In genomic region chr11:18540207-18541009, GRCh38 we compare ENCODE assay signal across 9 cellular contexts. TPM values are rescaled to one million over a fixed set of nuclear protein-coding genes. Genes with fewer than 3 reads are reported as not detected.
A peak's percentile ranks its signal among the peaks of the same experiment; 100 is the strongest.
DNase-seq lines count a peak whose midpoint lies in the region; ATAC-seq, FAIRE-seq and TF ChIP-seq lines count a peak whose summit lies in the region.
"Had no signal": no experiment of that assay in that cellular context is flagged by ENCODE, and none has a peak within 500 bp of the region (broad histone marks: within the 10 kb centered on the region; RNA-seq: fewer than 3 reads in every experiment).

No MANE protein-coding gene starts in this region.

- H3K36me3 Mint-ChIP-seq in endodermal cell (ENCODE audit: low read depth) (peaks cover 15% of the 10 kb centered on the region), glutamatergic neuron (ENCODE audit: unreplicated experiment) (no peaks in the 10 kb centered on the region)

- FAIRE-seq in GM19239 (lab: Jason Lieb, UNC), result peak; percentile 63
- no peak for FAIRE-seq in small intestine (lab: Jason Lieb, UNC)

- H3K27ac Mint-ChIP-seq in endodermal cell (no peak overlapping the region), glutamatergic neuron (ENCODE audit: unreplicated experiment) (no peak overlapping the region)

- H3K4me3 ChIP-seq in BE2C (ENCODE audit: low read depth, low read length) (no peak overlapping the region), endodermal cell (ENCODE audit: low read length) (no peak overlapping the region), small intestine (ENCODE audit: low read depth in 1 of 2, low read length in 2 of 2) (no peak overlapping the region)

- no peaks in the 10 kb centered on the region for H3K9me3 Mint-ChIP-seq in endodermal cell
- no peaks in the 10 kb centered on the region for H3K9me3 Mint-ChIP-seq in glutamatergic neuron (ENCODE audit: unreplicated experiment)
- H3K9me3 Mint-ChIP-seq: IgD-negative memory B cell had no signal

- DNase-seq in BE2C, result no peak
- DNase-seq in GM19239 (ENCODE audit: insufficient read length, low spot score), result no peak
- peak; percentile 56 for DNase-seq in NCI-H82 (lab: John Stamatoyannopoulos, UW)
- DNase-seq in endodermal cell, result no peak
- DNase-seq in small intestine, result peak; percentile 63
- no peak for DNase-seq in glutamatergic neuron
- DNase-seq in GM19238 (ENCODE audit: insufficient read length, low spot score), result no peak

- no peak for ATAC-seq in HG02571 (IDR thresholded peaks at IDR 0.05; ENCODE audit: unreplicated experiment)

- H3K9ac ChIP-seq in endodermal cell (ENCODE audit: extremely low read depth, low read length, poor library complexity, severe bottlenecking), result no peak overlapping the region

- no peaks in the 10 kb centered on the region for H3K27me3 ChIP-seq in BE2C
- H3K27me3 ChIP-seq in endodermal cell (ENCODE audit: control insufficient read depth, insufficient read depth, low read length, poor library complexity, severe bottlenecking), result no peaks in the 10 kb centered on the region
- H3K27me3 ChIP-seq in small intestine (ENCODE audit: control insufficient read depth in 2 of 2, insufficient read depth in 2 of 2, low read length in 2 of 2), result no peaks in the 10 kb centered on the region

- H3K4me1 Mint-ChIP-seq in endodermal cell, result no peaks in the 10 kb centered on the region
- no peaks in the 10 kb centered on the region for H3K4me1 Mint-ChIP-seq in glutamatergic neuron (ENCODE audit: low read depth, unreplicated experiment)
- H3K4me1 Mint-ChIP-seq: IgD-negative memory B cell had no signal

- H3K27me3 Mint-ChIP-seq in endodermal cell (ENCODE audit: insufficient read depth), result no peaks in the 10 kb centered on the region
- peaks cover 2% of the 10 kb centered on the region for H3K27me3 Mint-ChIP-seq in glutamatergic neuron (ENCODE audit: unreplicated experiment)
- H3K27me3 Mint-ChIP-seq: IgD-negative memory B cell had no signal

- TF ChIP-seq CTCF in BE2C (IDR thresholded peaks at IDR 0.05; ENCODE audit: low read depth, low read length) (peak; percentile 41), endodermal cell (conservative IDR thresholded peaks at IDR 0.05) (peak; percentile 69), glutamatergic neuron (IDR thresholded peaks at IDR 0.05; ENCODE audit: partially characterized antibody, unreplicated experiment) (no peak)

- no peaks in the 10 kb centered on the region for H3K36me3 ChIP-seq in BE2C
- peaks cover 18% of the 10 kb centered on the region for H3K36me3 ChIP-seq in endodermal cell (ENCODE audit: control insufficient read depth, insufficient read depth, low read length)
- peaks cover 6 to 7% of the 10 kb centered on the region in 2 donors for H3K36me3 ChIP-seq in small intestine (ENCODE audit: control insufficient read depth in 2 of 2, insufficient read depth in 2 of 2, low read length in 2 of 2)

- H3K27ac ChIP-seq in endodermal cell (ENCODE audit: low read depth, low read length) (no peak overlapping the region), small intestine (ENCODE audit: low read depth in 1 of 2, low read length in 1 of 2) (no peak overlapping the region)

- no peaks in the 10 kb centered on the region for H3K4me1 ChIP-seq in BE2C
- no peaks in the 10 kb centered on the region for H3K4me1 ChIP-seq in endodermal cell (ENCODE audit: control insufficient read depth, insufficient read depth, low read length)
- H3K4me1 ChIP-seq in small intestine (ENCODE audit: control insufficient read depth in 2 of 2, insufficient read depth in 1 of 2, low read depth in 1 of 2, low read length in 1 of 2), result no peaks in the 10 kb centered on the region

- 100% methylated on average over 1 of the region's 1 CpG; no CpG with 5 or more reads in 1 of the 2 experiments for WGBS in endodermal cell (ENCODE audit: insufficient coverage in 1 of 2, insufficient read length in 1 of 2), 2 experiments
- WGBS in small intestine, 3 donors, result 90 to 94% (median 91%) methylated on average over 1 of the region's 1 CpG

- no peaks in the 10 kb centered on the region for H3K9me3 ChIP-seq in BE2C
- H3K9me3 ChIP-seq in endodermal cell (ENCODE audit: control insufficient read depth, low read length), result no peaks in the 10 kb centered on the region
- no peaks in the 10 kb centered on the region for H3K9me3 ChIP-seq in small intestine (ENCODE audit: control insufficient read depth, low read depth)

- H3K4me3 Mint-ChIP-seq in endodermal cell (no peak overlapping the region), glutamatergic neuron (ENCODE audit: unreplicated experiment) (no peak overlapping the region)
- H3K4me3 Mint-ChIP-seq: IgD-negative memory B cell had no signal

RNA-seq across cellular contexts. Expression of gene TSG101, which starts 13.7 kb away (rescaled TPM):
- 91.9 TPM for polyA plus RNA-seq in BE2C (2012; ENCODE audit: insufficient read depth, insufficient read length, low read depth)
- total RNA-seq in endodermal cell, result 10 to 100 TPM; 56.3 to 67.4 TPM
- 79.9 TPM for polyA plus RNA-seq in endodermal cell (2013, experiment 1 of 2)
- 78.1 TPM for polyA plus RNA-seq in endodermal cell (2013, experiment 2 of 2)
- polyA plus RNA-seq in small intestine, result 10 to 100 TPM; 52.6 to 80.1 (median 71.1) TPM
- total RNA-seq in glutamatergic neuron (ENCODE audit: unreplicated experiment), result 118 TPM

RNA-seq across cellular contexts. Expression of gene UEVLD, which starts 48.1 kb away (rescaled TPM):
- 3.7 TPM for polyA plus RNA-seq in BE2C (2012; ENCODE audit: insufficient read depth, insufficient read length, low read depth)
- total RNA-seq in endodermal cell (10 to 100 TPM; 14.4 to 15.0 TPM), glutamatergic neuron (ENCODE audit: unreplicated experiment) (9.2 TPM)
- 10.0 TPM for polyA plus RNA-seq in endodermal cell (2013, experiment 1 of 2)
- polyA plus RNA-seq in endodermal cell (2013, experiment 2 of 2), result 9.7 TPM
- 10 to 100 TPM in 1 of 3 donors, 1 to 10 TPM in 2; 9.2 to 12.7 (median 10.0) TPM for polyA plus RNA-seq in small intestine

RNA-seq across cellular contexts. Expression of gene MISFA, which starts 59.2 kb away (rescaled TPM):
- not detected for polyA plus RNA-seq in BE2C (2012; ENCODE audit: insufficient read depth, insufficient read length, low read depth)
- total RNA-seq in endodermal cell, result 1 to 10 TPM; 5.3 to 6.0 TPM
- polyA plus RNA-seq in endodermal cell (2013, experiment 1 of 2), result 2.9 TPM
- polyA plus RNA-seq in endodermal cell (2013, experiment 2 of 2), result 2.6 TPM
- polyA plus RNA-seq in small intestine, result 1 to 10 TPM in 1 of 3 donors, under 1 TPM in 1, not detected in 1; 0.60 to 3.5 TPM
- total RNA-seq in glutamatergic neuron (ENCODE audit: unreplicated experiment), result 1.7 TPM

Comparison
In these comparisons a context has a peak if more than half of its experiments do, and no peak if none do; other contexts are left out.
1. DNase-seq: peak in NCI-H82 (single experiment) and small intestine (single experiment); none in BE2C (single experiment), GM19239 (single experiment), endodermal cell (single experiment), glutamatergic neuron (single experiment) and GM19238 (single experiment).